In the genomic region with DNA sequence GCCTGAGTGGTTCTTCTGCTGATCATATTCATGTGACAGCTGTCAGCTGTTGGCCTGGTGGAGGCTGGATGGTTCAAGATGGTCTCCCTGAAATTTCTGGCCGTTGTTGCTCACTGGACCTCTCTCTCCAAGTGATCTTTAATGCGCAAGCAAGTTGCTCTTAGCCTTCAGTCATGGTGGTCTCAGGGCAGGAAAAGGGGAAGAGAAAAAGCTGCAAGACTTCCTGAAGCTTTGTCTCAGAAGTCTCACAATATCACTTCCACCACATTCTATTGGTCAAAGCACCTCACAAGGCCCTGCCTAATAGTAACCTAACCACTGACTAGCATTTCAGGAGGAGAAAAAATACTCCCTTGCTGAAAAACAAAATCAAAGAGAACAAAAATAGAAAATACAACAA, we compare ENCODE assay signal across 1 cellular context.
TF ChIP-seq lines count a peak whose summit lies in the region.

No MANE protein-coding gene starts in this region.

TF ChIP-seq in K562, 482 proteins besides CTCF, POLR2A, EP300 and RAD21:
- TF ChIP-seq ZNF212 (CRISPR knock-in tag; IDR thresholded peaks at IDR 0.05) (no peak), MLX (CRISPR knock-in tag; conservative IDR thresholded peaks at IDR 0.05) (no peak), SMC3 (conservative IDR thresholded peaks at IDR 0.05; ENCODE audit: insufficient read depth, low read depth, low read length) (no peak), ETV1 (tag; conservative IDR thresholded peaks at IDR 0.05; ENCODE audit: low read depth) (no peak), SMARCB1 (IDR thresholded peaks at IDR 0.05; ENCODE audit: insufficient read length, low read depth) (no peak), HDAC8 (tag; IDR thresholded peaks at IDR 0.05) (no peak)
TF ChIP-seq in K562: peak in this region for 0.
